ENCODE assay signal across 16 cellular contexts in genomic region chr13:113548778-113549621, GRCh38. TPM values are rescaled to one million over a fixed set of nuclear protein-coding genes. Genes with fewer than 3 reads are reported as not detected.
DNase-seq lines count a peak whose midpoint lies in the region; ATAC-seq and TF ChIP-seq lines count a peak whose summit lies in the region.
"Had no signal": no experiment of that assay in that cellular context is flagged by ENCODE, and none has a peak within 500 bp of the region (broad histone marks: within the 10 kb centered on the region; RNA-seq: fewer than 3 reads in every experiment).

No MANE protein-coding gene starts in this region.

- no peaks in the 10 kb centered on the region for H3K36me3 ChIP-seq in colonic mucosa
- no peaks in the 10 kb centered on the region for H3K36me3 ChIP-seq in smooth muscle cell (ENCODE audit: low read depth)

- H3K4me2 ChIP-seq in smooth muscle cell, result no peak overlapping the region

- H3K4me3 Mint-ChIP-seq in nephron progenitor cell, result peak overlapping the region; percentile 38
- H3K4me3 Mint-ChIP-seq: activated CD4-positive, alpha-beta T cell treated with anti-CD3 and anti-CD28 coated beads, Interleukin-2, amount 10 ng/mL, durations not matched to agents 7 days and 5 days; dendritic cell treated with granulocyte-macrophage colony-stimulating factor and Interleukin-4, amounts not matched to agents 40 ng/mL and 50 ng/mL, for 4 days; T-helper 2 cell treated with Interferon-gamma antibody and Interleukin-4, amounts not matched to agents 5 μg/mL and 100 μg/mL, for 36 hours had no signal

- H3K4me1 Mint-ChIP-seq in nephron progenitor cell, result peaks cover 97% of the 10 kb centered on the region
- H3K4me1 Mint-ChIP-seq: activated CD4-positive, alpha-beta T cell treated with anti-CD3 and anti-CD28 coated beads, Interleukin-2, amount 10 ng/mL, durations not matched to agents 7 days and 5 days had no signal

- peaks cover 66% of the 10 kb centered on the region for H4K20me1 ChIP-seq in smooth muscle cell (ENCODE audit: low read depth)

- H3F3A ChIP-seq in smooth muscle cell (ENCODE audit: low read depth), result no peaks in the 10 kb centered on the region

- no peaks in the 10 kb centered on the region for H3K4me1 ChIP-seq in colonic mucosa
- H3K4me1 ChIP-seq in smooth muscle cell (ENCODE audit: low read depth), result no peaks in the 10 kb centered on the region

- H2AFZ ChIP-seq in smooth muscle cell (ENCODE audit: low read depth), result no peak overlapping the region

- no peaks in the 10 kb centered on the region for H3K9me3 ChIP-seq in colonic mucosa
- no peaks in the 10 kb centered on the region for H3K9me3 ChIP-seq in smooth muscle cell (replicated peaks; ENCODE audit: low read depth)

- peaks cover 4% of the 10 kb centered on the region for H3K27me3 Mint-ChIP-seq in nephron progenitor cell (ENCODE audit: low read depth, poor library complexity)
- H3K27me3 Mint-ChIP-seq: activated CD4-positive, alpha-beta T cell treated with anti-CD3 and anti-CD28 coated beads, Interleukin-2, amount 10 ng/mL, durations not matched to agents 7 days and 5 days; dendritic cell treated with granulocyte-macrophage colony-stimulating factor and Interleukin-4, amounts not matched to agents 40 ng/mL and 50 ng/mL, for 4 days had no signal

- ATAC-seq in GM21825 (IDR thresholded peaks at IDR 0.05; ENCODE audit: unreplicated experiment), result no peak

- H3K36me3 Mint-ChIP-seq in nephron progenitor cell (ENCODE audit: low read depth), result peaks cover 44% of the 10 kb centered on the region

- H3K9me3 Mint-ChIP-seq in nephron progenitor cell, result no peaks in the 10 kb centered on the region
- H3K9me3 Mint-ChIP-seq: activated CD4-positive, alpha-beta T cell treated with anti-CD3 and anti-CD28 coated beads, Interleukin-2, amount 10 ng/mL, durations not matched to agents 7 days and 5 days; dendritic cell treated with granulocyte-macrophage colony-stimulating factor and Interleukin-4, amounts not matched to agents 40 ng/mL and 50 ng/mL, for 4 days; T-helper 2 cell treated with Interferon-gamma antibody and Interleukin-4, amounts not matched to agents 5 μg/mL and 100 μg/mL, for 36 hours had no signal

- no peak for TF ChIP-seq CTCF in colonic mucosa (IDR thresholded peaks at IDR 0.05)
- no peak for TF ChIP-seq CTCF in nephron progenitor cell (IDR thresholded peaks at IDR 0.05)
- TF ChIP-seq CTCF in smooth muscle cell (IDR thresholded peaks at IDR 0.05; ENCODE audit: borderline replicate concordance, insufficient read depth, poor library complexity, severe bottlenecking), result no peak

- no peaks in the 10 kb centered on the region for H3K27me3 ChIP-seq in colonic mucosa
- no peaks in the 10 kb centered on the region for H3K27me3 ChIP-seq in smooth muscle cell (ENCODE audit: low read depth)

- H3K79me2 ChIP-seq in smooth muscle cell (ENCODE audit: low read depth), result peaks cover 14% of the 10 kb centered on the region

- 92% methylated on average over 25 of the region's 25 CpGs for WGBS in smooth muscle cell (ENCODE audit: low lambda C conversion rate)

- no peak overlapping the region for H3K9ac ChIP-seq in colonic mucosa (ENCODE audit: low read depth in 2 of 2, low read length in 2 of 2)
- no peak overlapping the region for H3K9ac ChIP-seq in smooth muscle cell (ENCODE audit: low read depth)

- no peak overlapping the region for H3K27ac ChIP-seq in colonic mucosa
- no peak overlapping the region for H3K27ac ChIP-seq in smooth muscle cell (ENCODE audit: low read depth)

- H3K27ac Mint-ChIP-seq in nephron progenitor cell, result peak overlapping the region; percentile 81
- H3K27ac Mint-ChIP-seq: activated CD4-positive, alpha-beta T cell treated with anti-CD3 and anti-CD28 coated beads, Interleukin-2, amount 10 ng/mL, durations not matched to agents 7 days and 5 days; dendritic cell treated with granulocyte-macrophage colony-stimulating factor and Interleukin-4, amounts not matched to agents 40 ng/mL and 50 ng/mL, for 4 days; T-helper 2 cell treated with Interferon-gamma antibody and Interleukin-4, amounts not matched to agents 5 μg/mL and 100 μg/mL, for 36 hours had no signal

- intact Hi-C loops in colonic mucosa (cut with DNase I), result no loop called here

- DNase-seq in COLO668 (lab: John Stamatoyannopoulos, UW; ENCODE audit: unreplicated experiment) (peak; percentile 87), NCI-H187 treated with DMSO at 0.1 percent for 48 hours (lab: John Stamatoyannopoulos, UW) (peak; percentile 81), colonic mucosa (peak; percentile 14), nephron progenitor cell (peak; percentile 51), smooth muscle cell (lab: John Stamatoyannopoulos, UW; ENCODE audit: unreplicated experiment) (no peak), SW480 (ENCODE audit: low spot score) (no peak), HT-29 (ENCODE audit: low spot score) (no peak)
- DNase-seq: activated T-cell treated with anti-CD3 and anti-CD28 coated beads, Interleukin-2, amount 50 U/mL, for 1 hour; NCI-H1436 treated with DMSO at 0.1 percent for 48 hours; NCI-H82; Right ventricle myocardium superior; stimulated activated naive CD4-positive, alpha-beta T cell treated with Interleukin-2 at 50 U/mL for 16 hours had no signal

- no peak overlapping the region for H3K4me3 ChIP-seq in colonic mucosa
- H3K4me3 ChIP-seq in smooth muscle cell, result no peak overlapping the region

RNA-seq across cellular contexts. Expression of gene TFDP1, which starts 35.6 kb away (rescaled TPM):
- total RNA-seq in colonic mucosa (100 to 1,000 TPM in 1 of 2 donors, 10 to 100 TPM in 1; 60.3 to 112 TPM), smooth muscle cell (46.1 and 53.6 TPM in 2 replicates)
- 38.5 and 52.8 TPM in 2 replicates for polyA plus RNA-seq in smooth muscle cell
- total RNA-seq in HT-29 (2014; rRNA removed; shearing (Covaris generic)), result 164 and 177 TPM in 2 replicates

RNA-seq across cellular contexts. Expression of gene DCUN1D2, which starts 58.5 kb away (rescaled TPM):
- total RNA-seq in colonic mucosa, result 10 to 100 TPM; 14.9 to 20.5 TPM
- total RNA-seq in smooth muscle cell, result 6.3 and 10.6 TPM in 2 replicates
- polyA plus RNA-seq in smooth muscle cell, result 9.4 and 10.8 TPM in 2 replicates
- total RNA-seq in HT-29 (2014; rRNA removed; shearing (Covaris generic)), result 17.1 and 22.0 TPM in 2 replicates

Comparison
In these comparisons a context has a peak if more than half of its experiments do, and no peak if none do; other contexts are left out.
1. DNase-seq: peak in COLO668 (single experiment), NCI-H187 treated with DMSO at 0.1 percent for 48 hours (single experiment), colonic mucosa (single experiment) and nephron progenitor cell (single experiment); none in smooth muscle cell (single experiment), SW480 (single experiment) and HT-29 (single experiment).